33 cellular contexts compared by ENCODE assay signal in genomic region chr3:78718707-78719106, GRCh38.
"Had no signal": no experiment of that assay in that cellular context is flagged by ENCODE, and none has a peak within 500 bp of the region (broad histone marks: within the 10 kb centered on the region; RNA-seq: fewer than 3 reads in every experiment).

No MANE protein-coding gene starts in this region.

- H3K27me3 ChIP-seq: adrenal gland, ascending aorta, body of pancreas, brain microvascular endothelial cell, breast epithelium, cardiac muscle cell had no signal

- H3K4me3 ChIP-seq: adrenal gland, ascending aorta, body of pancreas, breast epithelium, cardiac muscle cell had no signal

- H3K9me3 ChIP-seq: adrenal gland, ascending aorta, body of pancreas, breast epithelium had no signal

- H3K27ac ChIP-seq: adrenal gland, ascending aorta, body of pancreas, brain microvascular endothelial cell, breast epithelium, cardiac muscle cell had no signal

- H3K4me1 ChIP-seq: adrenal gland, ascending aorta, body of pancreas, breast epithelium had no signal

- DNase-seq: activated effector memory CD4-positive, alpha-beta T cell treated with anti-CD3 and anti-CD28 coated beads, Interleukin-2, amount 50 U/mL, for 16 hours; activated effector memory CD4-positive, alpha-beta T cell treated with Interleukin-2 at 50 U/mL for 16 hours; activated gamma-delta T cell; activated gamma-delta T cell treated with Interleukin-2 at 50 U/mL for 16 hours; activated naive CD4-positive, alpha-beta T cell; activated naive CD4-positive, alpha-beta T cell treated with anti-CD3 and anti-CD28 coated beads for 36 hours; activated naive CD4-positive, alpha-beta T cell treated with anti-CD3 and anti-CD28 coated beads, Interleukin-2, amount 10 ng/mL, durations not matched to agents 7 days and 5 days; activated naive CD4-positive, alpha-beta T cell treated with anti-CD3 and anti-CD28 coated beads, Interleukin-2, amount 50 U/mL, for 16 hours; activated naive CD4-positive, alpha-beta T cell treated with Interleukin-2 at 50 U/mL for 16 hours; activated naive CD8-positive, alpha-beta T cell treated with anti-CD3 and anti-CD28 coated beads for 36 hours; activated naive CD8-positive, alpha-beta T cell treated with anti-CD3 and anti-CD28 coated beads, Interleukin-2, amount 10 ng/mL, durations not matched to agents 7 days and 5 days; activated naive CD8-positive, alpha-beta T cell treated with anti-CD3 and anti-CD28 coated beads, Interleukin-2, amount 50 U/mL, for 24 hours; activated T-cell treated with anti-CD3 and anti-CD28 coated beads, Interleukin-2, amount 50 U/mL, for 24 hours; activated T-cell treated with anti-CD3 and anti-CD28 coated beads, Interleukin-2, amount 50 U/mL, for 4 hours; activated T-cell treated with anti-CD3 and anti-CD28 coated beads, Interleukin-2, amount 50 U/mL, for 48 hours; activated T-cell treated with anti-CD3 and anti-CD28 coated beads, Interleukin-2, amount 50 U/mL, for 72 hours; adrenal gland; amniotic stem cell; amygdala; anterior cingulate cortex; aorta; body of pancreas; brain microvascular endothelial cell; caudate nucleus; central memory CD4-positive, alpha-beta T cell; cerebellar nuclear complex had no signal

- FAIRE-seq: astrocyte, bronchial epithelial cell had no signal

- H3K36me3 ChIP-seq: adrenal gland, brain microvascular endothelial cell, breast epithelium, cardiac muscle cell had no signal

- ATAC-seq: activated naive CD4-positive, alpha-beta T cell treated with anti-CD3 and anti-CD28 coated beads, Interleukin-2, amount 50 U/mL, for 72 hours; activated naive CD8-positive, alpha-beta T cell treated with anti-CD3 and anti-CD28 coated beads, Interleukin-2, amount 50 U/mL, for 24 hours; activated T-cell treated with anti-CD3 and anti-CD28 coated beads, Interleukin-2, amount 50 U/mL, for 4 hours; activated T-cell treated with anti-CD3 and anti-CD28 coated beads, Interleukin-2, amount 50 U/mL, for 72 hours; activated T-helper 17 cell treated with anti-CD3 and anti-CD28 coated beads, Interleukin-2, amount 50 U/mL, for 72 hours; body of pancreas had no signal
